8 cellular contexts compared by ENCODE assay signal in the genomic region with DNA sequence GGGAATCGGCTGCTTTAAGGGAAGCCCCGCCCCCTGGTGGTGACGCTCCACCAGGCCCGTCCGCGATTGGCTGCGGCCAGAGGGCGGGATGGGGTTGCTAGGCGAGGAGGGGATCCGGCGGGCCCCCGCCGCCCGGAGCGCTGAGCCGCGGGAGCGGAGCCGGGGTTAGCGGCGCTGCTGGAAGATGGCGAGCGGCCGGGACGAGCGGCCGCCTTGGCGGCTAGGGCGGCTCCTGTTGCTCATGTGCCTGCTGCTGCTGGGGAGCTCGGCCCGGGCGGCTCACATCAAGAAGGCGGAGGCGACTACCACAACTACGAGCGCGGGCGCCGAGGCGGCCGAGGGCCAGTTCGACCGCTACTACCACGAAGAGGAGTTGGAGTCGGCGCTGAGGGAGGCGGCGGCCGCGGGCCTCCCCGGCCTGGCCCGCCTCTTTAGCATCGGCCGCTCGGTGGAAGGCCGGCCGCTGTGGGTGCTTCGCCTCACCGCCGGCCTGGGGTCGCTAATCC. TPM values are rescaled to one million over a fixed set of nuclear protein-coding genes. Genes with fewer than 3 reads are reported as not detected.
DNase-seq lines count a peak whose midpoint lies in the region; ATAC-seq and TF ChIP-seq lines count a peak whose summit lies in the region.

A gene (plus strand): TSS at position 131 of the 506 bp plus-strand sequence. CDS start 54 bp downstream, at position 185.

- H3K36me3 Mint-ChIP-seq in activated CD4-positive, alpha-beta T cell treated with anti-CD3 and anti-CD28 coated beads, Interleukin-2, amount 10 ng/mL, durations not matched to agents 7 days and 5 days (ENCODE audit: low read depth): no peaks in the 10 kb centered on the region

- peaks cover 2% of the 10 kb centered on the region for H3K27me3 Mint-ChIP-seq in activated CD4-positive, alpha-beta T cell treated with anti-CD3 and anti-CD28 coated beads, Interleukin-2, amount 10 ng/mL, durations not matched to agents 7 days and 5 days

- POLR2A ChIA-PET in BJ (lab: Charles Lee): interaction anchor here (0.7 kb wide), 1 partner anchor 13 kb away, joined by 3 read pairs; no protein-coding TSS in a partner anchor
- POLR2A ChIA-PET in activated CD4-positive, alpha-beta T cell treated with anti-CD3 and anti-CD28 coated beads, Interleukin-2, amount 10 ng/mL, durations not matched to agents 7 days and 5 days (lab: Charles Lee): no interaction called here

- TF ChIP-seq CTCF in BJ (IDR thresholded peaks at IDR 0.05; ENCODE audit: insufficient read depth, low read depth, low read length): no peak
- TF ChIP-seq CTCF in coronary artery (IDR thresholded peaks at IDR 0.05): no peak

- CTCF ChIA-PET in BJ (lab: Yijun Ruan, JAX): no interaction called here
- CTCF ChIA-PET in activated CD4-positive, alpha-beta T cell treated with anti-CD3 and anti-CD28 coated beads, Interleukin-2, amount 10 ng/mL, durations not matched to agents 7 days and 5 days (lab: Charles Lee): interaction anchor here (0.6 to 3.2 kb wide), 3 partner anchors 9 to 20 kb away, joined by 3 to 9 read pairs (median 4); no protein-coding TSS in a partner anchor

- H3K27me3 ChIP-seq in BJ (ENCODE audit: control insufficient read depth, insufficient read depth, low read length): no peaks in the 10 kb centered on the region

- DNase-seq in BJ (ENCODE audit: low read depth) (peak; percentile 53), GM19240 (ENCODE audit: insufficient read length, low spot score) (peak; percentile 79), NCI-H69 (lab: John Stamatoyannopoulos, UW) (peak; percentile 98), coronary artery (ENCODE audit: low spot score) (peak; percentile 97), left kidney (ENCODE audit: low read depth, low spot score) (peak; percentile 98)
- DNase-seq in activated CD4-positive, alpha-beta T cell treated with anti-CD3 and anti-CD28 coated beads, Interleukin-2, amount 10 ng/mL, durations not matched to agents 7 days and 5 days: peak; percentile 96
- peak; percentile 96 for DNase-seq in stimulated activated CD4-positive, alpha-beta T cell treated with anti-CD3 and anti-CD28 coated beads, Interleukin-1b, Interleukin-23, amount 100 ng/mL, for 48 hours

- H3K4me1 Mint-ChIP-seq in activated CD4-positive, alpha-beta T cell treated with anti-CD3 and anti-CD28 coated beads, Interleukin-2, amount 10 ng/mL, durations not matched to agents 7 days and 5 days: peaks cover 55% of the 10 kb centered on the region

- ATAC-seq in HG03520 (IDR thresholded peaks at IDR 0.05; ENCODE audit: unreplicated experiment): peak; percentile 85

- H3K4me3 ChIP-seq in BJ (ENCODE audit: low read depth, low read length): peak within 1 kb of the TSS; percentile 78
- H3K4me3 ChIP-seq in coronary artery: peak within 1 kb of the TSS; percentile 99

- H3K4me3 Mint-ChIP-seq in activated CD4-positive, alpha-beta T cell treated with anti-CD3 and anti-CD28 coated beads, Interleukin-2, amount 10 ng/mL, durations not matched to agents 7 days and 5 days: peak within 1 kb of the TSS; percentile 79

- H3K36me3 ChIP-seq in BJ (ENCODE audit: control insufficient read depth, insufficient read depth, low read length): no peaks in the 10 kb centered on the region

- peak within 1 kb of the TSS; percentile 90 for H3K27ac Mint-ChIP-seq in activated CD4-positive, alpha-beta T cell treated with anti-CD3 and anti-CD28 coated beads, Interleukin-2, amount 10 ng/mL, durations not matched to agents 7 days and 5 days

- H3K27ac ChIP-seq in coronary artery: peak within 1 kb of the TSS; percentile 67 to 93

- no peaks in the 10 kb centered on the region for H3K9me3 Mint-ChIP-seq in activated CD4-positive, alpha-beta T cell treated with anti-CD3 and anti-CD28 coated beads, Interleukin-2, amount 10 ng/mL, durations not matched to agents 7 days and 5 days

RNA-seq across cellular contexts. Expression of the gene that starts here (rescaled TPM):
- 65.4 and 78.5 TPM in 2 replicates for polyA plus RNA-seq in BJ (2011; rRNA removed)
- 57.2 and 59.8 TPM in 2 replicates for polyA minus RNA-seq in BJ (2011; rRNA and poly(A)+ RNA removed)
- 10 to 100 TPM; 19.9 to 20.6 TPM for total RNA-seq in activated CD4-positive, alpha-beta T cell treated with anti-CD3 and anti-CD28 coated beads, Interleukin-2, amount 10 ng/mL, durations not matched to agents 7 days and 5 days

Comparison
In these comparisons a context has a peak if more than half of its experiments do, and no peak if none do; other contexts are left out.
1. Peak in every context shown above with its lines: DNase-seq, ATAC-seq, H3K4me3 ChIP-seq and H3K27ac ChIP-seq.